ENCODE assay signal across 2 cellular contexts in genomic region chr20:38589351-38589750, GRCh38.
TF ChIP-seq lines count a peak whose summit lies in the region.

No MANE protein-coding gene starts in this region.

TF ChIP-seq in IMR-90, 13 proteins besides CTCF, POLR2A, EP300 and RAD21:
- TF ChIP-seq FOS (IDR thresholded peaks at IDR 0.05; ENCODE audit: low read depth, low read length) (no peak), MAFK (IDR thresholded peaks at IDR 0.05; ENCODE audit: low read depth, low read length) (no peak), CEBPB (IDR thresholded peaks at IDR 0.05; ENCODE audit: low read depth, low read length) (no peak), RFX5 (IDR thresholded peaks at IDR 0.05; ENCODE audit: low read depth, low read length) (no peak), ELK1 (IDR thresholded peaks at IDR 0.05; ENCODE audit: borderline replicate concordance, low read depth, low read length) (no peak), CHD1 (IDR thresholded peaks at IDR 0.05; ENCODE audit: low read depth, low read length) (no peak), MAZ (IDR thresholded peaks at IDR 0.05; ENCODE audit: borderline replicate concordance, low read depth, low read length) (no peak), NFE2L2 (IDR thresholded peaks at IDR 0.05; ENCODE audit: low read depth, low read length) (no peak), MXI1 (IDR thresholded peaks at IDR 0.05; ENCODE audit: borderline replicate concordance, low read depth, low read length) (no peak), RCOR1 (IDR thresholded peaks at IDR 0.05; ENCODE audit: insufficient replicate concordance, low read length) (no peak), USF2 (IDR thresholded peaks at IDR 0.05; ENCODE audit: low read depth, low read length) (no peak), SMC3 (IDR thresholded peaks at IDR 0.05; ENCODE audit: low read depth, low read length) (no peak), BHLHE40 (IDR thresholded peaks at IDR 0.05; ENCODE audit: low read depth, low read length) (no peak)

TF ChIP-seq in H1, 55 proteins besides CTCF, POLR2A, EP300 and RAD21:
- TF ChIP-seq CHD7 (IDR thresholded peaks at IDR 0.05; ENCODE audit: insufficient replicate concordance, low read length): no peak
